Comparison of ENCODE assay signal across 8 cellular contexts in genomic region chr12:47021298-47021697, GRCh38. TPM values are rescaled to one million over a fixed set of nuclear protein-coding genes. Genes with fewer than 3 reads are reported as not detected.
DNase-seq lines count a peak whose midpoint lies in the region; ATAC-seq, FAIRE-seq and TF ChIP-seq lines count a peak whose summit lies in the region.

No MANE protein-coding gene starts in this region.

- peaks cover 2 to 18% (median 4%) of the 10 kb centered on the region in 3 donors for H3K27me3 Mint-ChIP-seq in immature natural killer cell (ENCODE audit: low read depth in 3 of 3)
- H3K27me3 Mint-ChIP-seq in stimulated activated naive CD8-positive, alpha-beta T cell treated with anti-CD3 and anti-CD28 coated beads, Interleukin-15, amount 100 ng/mL, for 72 hours: peaks cover 23% of the 10 kb centered on the region

- peak; percentile 74 for TF ChIP-seq CTCF in D721Med (IDR thresholded peaks at IDR 0.05; ENCODE audit: insufficient read depth, missing control alignments)

- peak; percentile 82 for FAIRE-seq in D721Med (lab: Jason Lieb, UNC)

- DNase-seq in D721Med (ENCODE audit: insufficient read length, low spot score) (no peak), HCEC 1CT (peak; percentile 90), NCI-H526 (lab: John Stamatoyannopoulos, UW) (peak; percentile 55 to 66), astrocyte of the hippocampus (ENCODE audit: low read depth, low spot score) (peak; percentile 84), immature natural killer cell (peak; percentile 32 to 48 (median 47))
- DNase-seq in stimulated activated naive CD8-positive, alpha-beta T cell treated with anti-CD3 and anti-CD28 coated beads, Interleukin-15, amount 100 ng/mL, for 72 hours: peak in 1 of 2 donors; percentile 27

- H3K36me3 Mint-ChIP-seq in immature natural killer cell: no peaks in the 10 kb centered on the region

- no peaks in the 10 kb centered on the region for H3K9me3 Mint-ChIP-seq in immature natural killer cell
- no peaks in the 10 kb centered on the region for H3K9me3 Mint-ChIP-seq in stimulated activated naive CD8-positive, alpha-beta T cell treated with anti-CD3 and anti-CD28 coated beads, Interleukin-15, amount 100 ng/mL, for 72 hours

- H3K4me1 Mint-ChIP-seq in immature natural killer cell: no peaks in the 10 kb centered on the region
- H3K4me1 Mint-ChIP-seq in stimulated activated naive CD8-positive, alpha-beta T cell treated with anti-CD3 and anti-CD28 coated beads, Interleukin-15, amount 100 ng/mL, for 72 hours: no peaks in the 10 kb centered on the region

- no peak overlapping the region for H3K27ac Mint-ChIP-seq in immature natural killer cell
- no peak overlapping the region for H3K27ac Mint-ChIP-seq in stimulated activated naive CD8-positive, alpha-beta T cell treated with anti-CD3 and anti-CD28 coated beads, Interleukin-15, amount 100 ng/mL, for 72 hours

- no peak overlapping the region for H3K4me3 Mint-ChIP-seq in immature natural killer cell
- H3K4me3 Mint-ChIP-seq in stimulated activated naive CD8-positive, alpha-beta T cell treated with anti-CD3 and anti-CD28 coated beads, Interleukin-15, amount 100 ng/mL, for 72 hours: no peak overlapping the region

- ATAC-seq in stimulated activated naive CD8-positive, alpha-beta T cell treated with anti-CD3 and anti-CD28 coated beads, Interleukin-15, amount 100 ng/mL, for 72 hours: peak; percentile 35
- ATAC-seq in HG03135 (IDR thresholded peaks at IDR 0.05; ENCODE audit: unreplicated experiment): no peak
- no peak for ATAC-seq in GM18867 (IDR thresholded peaks at IDR 0.05; ENCODE audit: unreplicated experiment)

RNA-seq across cellular contexts. Expression of gene PCED1B, which starts 58.1 kb away (rescaled TPM):
- polyA plus RNA-seq in immature natural killer cell: 10 to 100 TPM in 1 of 3 donors, 1 to 10 TPM in 2; 3.2 to 26.4 (median 7.4) TPM

RNA-seq across cellular contexts. Expression of gene AMIGO2, which starts 58.5 kb away (rescaled TPM):
- 10 to 100 TPM in 2 of 3 donors, 1 to 10 TPM in 1; 6.5 to 13.3 (median 12.9) TPM for polyA plus RNA-seq in immature natural killer cell
